ENCODE assay signal across 25 cellular contexts in the genomic region with DNA sequence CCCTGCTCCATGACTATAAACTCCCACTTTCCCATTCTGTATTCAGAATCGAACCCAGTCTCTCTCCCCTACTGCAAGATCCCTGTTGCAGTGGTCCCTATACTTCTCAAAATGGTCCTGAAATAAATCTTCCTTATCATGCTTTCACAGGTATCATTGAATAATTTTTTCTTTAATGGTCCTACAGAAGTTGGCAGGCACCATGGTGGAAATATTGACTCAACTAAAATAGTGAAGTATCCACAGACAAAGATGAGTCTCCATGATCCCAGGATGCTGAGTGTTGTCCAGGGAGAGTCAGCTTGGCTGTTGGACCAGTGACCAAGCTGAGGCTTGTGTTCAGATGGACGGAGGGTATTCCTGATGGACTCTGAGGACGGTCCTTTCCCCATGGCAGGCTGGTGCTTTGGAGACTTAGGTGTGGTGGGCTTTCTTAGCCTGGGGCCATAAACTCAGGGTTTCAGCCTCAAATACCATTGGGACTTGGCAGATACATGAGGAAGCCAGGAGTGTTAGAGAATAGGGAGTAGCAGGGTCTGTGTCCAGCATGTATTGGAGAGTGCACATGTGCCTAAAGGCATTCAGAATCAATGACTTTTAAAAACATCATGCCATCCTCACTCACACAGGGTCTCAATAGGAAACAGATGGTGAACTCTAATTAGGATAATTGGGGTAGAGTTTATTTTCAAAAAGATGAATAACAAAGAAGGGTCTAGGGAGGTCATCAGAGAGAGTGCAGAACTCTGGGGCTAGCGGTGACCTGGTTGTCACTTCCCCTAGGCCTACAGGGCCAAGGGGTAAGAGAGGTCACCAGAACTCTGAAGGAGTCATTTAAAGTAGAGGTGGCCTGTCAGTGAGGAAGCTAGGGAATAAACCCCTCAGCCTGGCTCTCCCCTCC. TPM values are rescaled to one million over a fixed set of nuclear protein-coding genes. Genes with fewer than 3 reads are reported as not detected.
DNase-seq lines count a peak whose midpoint lies in the region; ATAC-seq and TF ChIP-seq lines count a peak whose summit lies in the region.
"Had no signal": no experiment of that assay in that cellular context is flagged by ENCODE, and none has a peak within 500 bp of the region (broad histone marks: within the 10 kb centered on the region; RNA-seq: fewer than 3 reads in every experiment).

No MANE protein-coding gene starts in this region.

- 83 to 88% (median 84%) methylated on average over 4 of the region's 4 CpGs for WGBS in heart left ventricle, 4 donors

- H3K9me3 Mint-ChIP-seq in activated B cell treated with CpG ODN at 0.5 μM for 24 hours: no peaks in the 10 kb centered on the region
- H3K9me3 Mint-ChIP-seq: activated CD4-positive, alpha-beta T cell treated with anti-CD3 and anti-CD28 coated beads, Interleukin-2, amount 10 ng/mL, durations not matched to agents 24 days and 14 days; CD8-positive, alpha-beta T cell; dendritic cell treated with granulocyte-macrophage colony-stimulating factor and Interleukin-4, amounts not matched to agents 40 ng/mL and 50 ng/mL, for 4 days; H9 had no signal

- no peak for TF ChIP-seq POLR2A in heart left ventricle (IDR thresholded peaks at IDR 0.05)

- DNase-seq in heart left ventricle: peak in 1 of 5 donors; percentile 6
- DNase-seq in cardiac septum (ENCODE audit: low spot score): no peak
- peak; percentile 13 for DNase-seq in GM13976 (ENCODE audit: low spot score)
- DNase-seq in activated B cell treated with CpG ODN at 0.5 μM for 24 hours: no peak
- DNase-seq in stimulated activated CD8-positive, alpha-beta memory T cell treated with anti-CD3 and anti-CD28 coated beads, Interleukin-4, amount 100 ng/mL, for 48 hours: peak; percentile 10
- no peak for DNase-seq in OCI-M1 (lab: John Stamatoyannopoulos, UW)
- DNase-seq in mucosa of descending colon: no peak
- DNase-seq: ACHN; activated CD4-positive, alpha-beta T cell treated with anti-CD3 and anti-CD28 coated beads, Interleukin-2, amount 10 ng/mL, durations not matched to agents 24 days and 14 days; activated gamma-delta T cell treated with Interleukin-2 at 50 U/mL for 16 hours; H9; Karpas-422; mammary epithelial cell; NCI-H1092 treated with DMSO at 0.1 percent for 48 hours; NCI-H2081; NCI-H446 treated with DMSO at 0.1 percent for 48 hours; nucleus accumbens had no signal

- ATAC-seq in heart left ventricle: no peak
- ATAC-seq in activated B cell treated with CpG ODN at 0.5 μM for 24 hours (ENCODE audit: low read depth): no peak
- ATAC-seq in GM21737 (IDR thresholded peaks at IDR 0.05; ENCODE audit: unreplicated experiment): no peak
- ATAC-seq in mucosa of descending colon: no peak
- ATAC-seq: CD8-positive, alpha-beta T cell; GM12878 had no signal

- intact Hi-C loops in heart left ventricle (cut with DNase I) (loop anchor here in 2 of 10 donors (2.0 to 10.0 kb wide), 2 partner anchors 33 to 189 kb away; no protein-coding TSS in a partner anchor), cardiac septum (cut with DNase I) (no loop called here), activated B cell treated with CpG ODN at 0.5 μM for 24 hours (cut with micrococcal nuclease) (loop anchor here (2.0 kb wide), 1 partner anchor 23 kb away; no protein-coding TSS in a partner anchor), mucosa of descending colon (cut with DNase I, micrococcal nuclease) (loop anchor here in 1 of 2 donors (5.0 kb wide), 1 partner anchor 34 kb away; no protein-coding TSS in a partner anchor)

- H3K27me3 ChIP-seq in heart left ventricle: no peaks in the 10 kb centered on the region
- H3K27me3 ChIP-seq: adrenal gland, hepatocyte had no signal

- peak overlapping the region in 9 of 12 donors; percentile 13 to 67 (median 49) for H3K27ac ChIP-seq in heart left ventricle
- H3K27ac ChIP-seq: adrenal gland, hepatocyte had no signal

- H3K4me3 ChIP-seq in heart left ventricle (no peak overlapping the region), mucosa of descending colon (no peak overlapping the region)
- H3K4me3 ChIP-seq: adrenal gland, GM12878, hepatocyte had no signal

- H3K4me3 Mint-ChIP-seq in activated B cell treated with CpG ODN at 0.5 μM for 24 hours: no peak overlapping the region
- H3K4me3 Mint-ChIP-seq: activated CD4-positive, alpha-beta T cell treated with anti-CD3 and anti-CD28 coated beads, Interleukin-2, amount 10 ng/mL, durations not matched to agents 24 days and 14 days; CD8-positive, alpha-beta T cell; dendritic cell treated with granulocyte-macrophage colony-stimulating factor and Interleukin-4, amounts not matched to agents 40 ng/mL and 50 ng/mL, for 4 days; H9 had no signal

- peaks cover 0 to 28% (median 5%) of the 10 kb centered on the region in 12 donors for H3K4me1 ChIP-seq in heart left ventricle
- H3K4me1 ChIP-seq in mucosa of descending colon (ENCODE audit: low read depth): no peaks in the 10 kb centered on the region
- H3K4me1 ChIP-seq: adrenal gland had no signal

- peaks cover 11% of the 10 kb centered on the region for H3K27me3 Mint-ChIP-seq in activated B cell treated with CpG ODN at 0.5 μM for 24 hours

- H3K27ac Mint-ChIP-seq in activated B cell treated with CpG ODN at 0.5 μM for 24 hours: peak overlapping the region; percentile 13
- H3K27ac Mint-ChIP-seq: activated CD4-positive, alpha-beta T cell treated with anti-CD3 and anti-CD28 coated beads, Interleukin-2, amount 10 ng/mL, durations not matched to agents 24 days and 14 days; CD8-positive, alpha-beta T cell; dendritic cell treated with granulocyte-macrophage colony-stimulating factor and Interleukin-4, amounts not matched to agents 40 ng/mL and 50 ng/mL, for 4 days; H9 had no signal

- H3K36me3 Mint-ChIP-seq in activated B cell treated with CpG ODN at 0.5 μM for 24 hours (ENCODE audit: low read depth): no peaks in the 10 kb centered on the region
- H3K36me3 Mint-ChIP-seq: CD8-positive, alpha-beta T cell had no signal

- POLR2A ChIA-PET in activated B cell treated with CpG ODN at 0.5 μM for 24 hours (lab: Charles Lee): interaction anchor here (0.5 to 1.7 kb wide), 4 partner anchors 10 to 22 kb away, joined by 3 to 9 read pairs (median 3); no protein-coding TSS in a partner anchor

- H3K36me3 ChIP-seq in heart left ventricle: no peaks in the 10 kb centered on the region
- no peaks in the 10 kb centered on the region for H3K36me3 ChIP-seq in mucosa of descending colon (ENCODE audit: low read depth)
- H3K36me3 ChIP-seq: adrenal gland had no signal

- TF ChIP-seq CTCF in heart left ventricle (IDR thresholded peaks at IDR 0.05) (no peak), GM13976 (IDR thresholded peaks at IDR 0.05; ENCODE audit: borderline replicate concordance, control extremely low read depth, extremely low read depth, insufficient read depth, missing control alignments) (no peak), activated B cell treated with CpG ODN at 0.5 μM for 24 hours (IDR thresholded peaks at IDR 0.05) (no peak), mucosa of descending colon (IDR thresholded peaks at IDR 0.05) (no peak)

- in situ Hi-C loops in GM13976 (cut with MboI; ENCODE audit: low sequenced_read_pairs, unreplicated experiment): no loop called here

- H3K4me1 Mint-ChIP-seq in activated B cell treated with CpG ODN at 0.5 μM for 24 hours: peaks cover 18% of the 10 kb centered on the region
- H3K4me1 Mint-ChIP-seq: activated CD4-positive, alpha-beta T cell treated with anti-CD3 and anti-CD28 coated beads, Interleukin-2, amount 10 ng/mL, durations not matched to agents 24 days and 14 days had no signal

- CTCF ChIA-PET in activated B cell treated with CpG ODN at 0.5 μM for 24 hours (lab: Charles Lee): interaction anchor here (1.3 kb wide), 1 partner anchor 47 kb away, joined by 4 read pairs; no protein-coding TSS in a partner anchor

- H3K9me3 ChIP-seq in heart left ventricle (no peaks in the 10 kb centered on the region), mucosa of descending colon (no peaks in the 10 kb centered on the region)
- H3K9me3 ChIP-seq: adrenal gland had no signal

RNA-seq across cellular contexts. Expression of a gene that starts 19.8 kb away (rescaled TPM):
- 100 to 1,000 TPM; 136 to 697 (median 199) TPM for total RNA-seq in heart left ventricle
- 100 to 1,000 TPM; 263 to 354 TPM for polyA plus RNA-seq in heart left ventricle
- 180 TPM for total RNA-seq in cardiac septum
- total RNA-seq in activated B cell treated with CpG ODN at 0.5 μM for 24 hours: not detected in 2 replicates
- total RNA-seq in mucosa of descending colon: 100 to 1,000 TPM; 104 to 169 (median 148) TPM
- total RNA-seq: activated CD4-positive, alpha-beta T cell treated with anti-CD3 and anti-CD28 coated beads, Interleukin-2, amount 10 ng/mL, durations not matched to agents 24 days and 14 days; CD8-positive, alpha-beta T cell had no signal

RNA-seq across cellular contexts. Expression of a gene that starts 21.4 kb away (rescaled TPM):
- total RNA-seq in heart left ventricle (under 1 TPM in 5 of 9 donors, not detected in 4; 0.21 to 0.82 (median 0.30) TPM), cardiac septum (not detected), activated B cell treated with CpG ODN at 0.5 μM for 24 hours (not detected in 2 replicates), mucosa of descending colon (not detected)
- under 1 TPM; 0.24 to 0.50 TPM for polyA plus RNA-seq in heart left ventricle
- total RNA-seq: activated CD4-positive, alpha-beta T cell treated with anti-CD3 and anti-CD28 coated beads, Interleukin-2, amount 10 ng/mL, durations not matched to agents 24 days and 14 days; bronchial epithelial cell; CD8-positive, alpha-beta T cell; GM12878; H9; hepatocyte; HT1080; mammary epithelial cell had no signal
- polyA plus RNA-seq: GM12878, hepatocyte, mammary epithelial cell had no signal

RNA-seq across cellular contexts. Expression of a gene that starts 48.6 kb away (rescaled TPM):
- total RNA-seq in heart left ventricle: 10 to 100 TPM; 32.2 to 55.4 (median 42.4) TPM
- polyA plus RNA-seq in heart left ventricle: 100 to 1,000 TPM in 1 of 2 donors, 10 to 100 TPM in 1; 36.1 to 106 TPM
- 55.1 TPM for total RNA-seq in cardiac septum
- 58.0 and 61.1 TPM in 2 replicates for total RNA-seq in activated B cell treated with CpG ODN at 0.5 μM for 24 hours
- 10 to 100 TPM; 47.5 to 54.5 (median 52.9) TPM for total RNA-seq in mucosa of descending colon

Comparison
In these comparisons a context has a peak if more than half of its experiments do, and no peak if none do; other contexts are left out.
1. DNase-seq: peak in GM13976 (single experiment) and stimulated activated CD8-positive, alpha-beta memory T cell treated with anti-CD3 and anti-CD28 coated beads, Interleukin-4, amount 100 ng/mL, for 48 hours (single experiment); none in cardiac septum (single experiment), activated B cell treated with CpG ODN at 0.5 μM for 24 hours (single experiment), OCI-M1 (single experiment) and mucosa of descending colon (0 of 3).
2. RNA of a gene that starts 19.8 kb away (total RNA-seq): 136 to 697 TPM in heart left ventricle, 180 TPM in cardiac septum (single experiment) and 104 to 169 TPM in mucosa of descending colon; not detected in activated B cell treated with CpG ODN at 0.5 μM for 24 hours; every median in the first group is over 100 times any median in the second.